ENCODE assay signal across 18 cellular contexts in the genomic region with DNA sequence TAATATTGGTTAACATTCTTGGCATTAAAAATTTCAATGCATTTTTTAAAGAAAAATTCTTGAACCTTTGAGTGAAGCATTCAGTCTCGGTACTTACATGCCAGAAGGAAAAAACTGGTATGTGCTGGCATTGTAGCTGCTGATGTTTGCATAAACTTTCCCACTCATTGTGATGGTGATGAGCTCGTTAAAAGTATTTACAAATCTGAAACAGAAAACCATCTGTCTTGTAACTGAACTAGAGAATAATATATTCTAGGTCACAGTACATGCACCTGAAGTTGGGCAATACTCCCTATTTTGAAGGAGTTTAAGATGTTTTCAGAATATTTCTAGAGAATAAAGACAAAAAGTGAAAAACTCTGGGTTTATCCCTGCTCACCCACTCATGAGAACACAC.
A peak's percentile ranks its signal among the peaks of the same experiment; 100 is the strongest.
DNase-seq lines count a peak whose midpoint lies in the region; ATAC-seq and TF ChIP-seq lines count a peak whose summit lies in the region.
"Had no signal": no experiment of that assay in that cellular context is flagged by ENCODE, and none has a peak within 500 bp of the region (broad histone marks: within the 10 kb centered on the region; RNA-seq: fewer than 3 reads in every experiment).

No MANE protein-coding gene starts in this region.

- H3K9me3 ChIP-seq in SK-N-MC (ENCODE audit: low read depth, low read length) (no peaks in the 10 kb centered on the region), iPS-18a (ENCODE audit: control insufficient read depth, low read depth, low read length) (no peaks in the 10 kb centered on the region), mucosa of descending colon (no peaks in the 10 kb centered on the region)
- H3K9me3 ChIP-seq: SJCRH30 had no signal

- TF ChIP-seq CTCF in mucosa of descending colon (IDR thresholded peaks at IDR 0.05) = no peak

- no peaks in the 10 kb centered on the region for H3K27me3 ChIP-seq in iPS-18a (ENCODE audit: control insufficient read depth, insufficient read depth, low read length)
- H3K27me3 ChIP-seq: SJCRH30 had no signal

- DNase-seq in SK-N-MC (ENCODE audit: low read depth, low spot score) (no peak), left lobe of liver (ENCODE audit: low spot score) (no peak), dermis blood vessel endothelial cell (no peak), mucosa of descending colon (no peak)
- no peak for DNase-seq in activated T-cell treated with anti-CD3 and anti-CD28 coated beads, Interleukin-2, amount 50 U/mL, for 48 hours
- DNase-seq: DMS79, KG1, NCI-H1092 treated with DMSO at 0.1 percent for 48 hours, NCI-H1436 treated with DMSO at 0.1 percent for 48 hours, NCI-H1930, NCI-H226, NCI-H524, OCI-M1, SJCRH30 had no signal

- H3K4me3 ChIP-seq in SK-N-MC = no peak overlapping the region
- peak overlapping the region; percentile 12 for H3K4me3 ChIP-seq in iPS-18a (ENCODE audit: low read length)
- no peak overlapping the region for H3K4me3 ChIP-seq in mucosa of descending colon
- H3K4me3 ChIP-seq: SJCRH30 had no signal

- ATAC-seq in GM18868 (IDR thresholded peaks at IDR 0.05; ENCODE audit: unreplicated experiment) (peak; percentile 63), HG03432 (IDR thresholded peaks at IDR 0.05; ENCODE audit: unreplicated experiment) (peak; percentile 57), left lobe of liver (no peak), mucosa of descending colon (no peak)

- H3K4me1 ChIP-seq in iPS-18a (ENCODE audit: control insufficient read depth, low read depth, low read length) (peaks cover 21% of the 10 kb centered on the region), mucosa of descending colon (ENCODE audit: low read depth) (no peaks in the 10 kb centered on the region)
- H3K4me1 ChIP-seq: SJCRH30 had no signal

- no peak overlapping the region for H3K9ac ChIP-seq in SK-N-MC (ENCODE audit: insufficient read length)
- H3K9ac ChIP-seq in iPS-18a (ENCODE audit: low read length) = no peak overlapping the region

- H3K27ac ChIP-seq in SK-N-MC = peak overlapping the region; percentile 5; the same call in 1 of the 2 replicates
- peak overlapping the region; percentile 62 for H3K27ac ChIP-seq in iPS-18a (ENCODE audit: low read length)
- H3K27ac ChIP-seq: C4-2B, SJCRH30 had no signal

- intact Hi-C loops in mucosa of descending colon (cut with DNase I, micrococcal nuclease) = no loop called here

- no peaks in the 10 kb centered on the region for H3K36me3 ChIP-seq in SK-N-MC (ENCODE audit: insufficient read depth, low read length)
- no peaks in the 10 kb centered on the region for H3K36me3 ChIP-seq in iPS-18a (ENCODE audit: control insufficient read depth, low read depth, low read length)
- H3K36me3 ChIP-seq in mucosa of descending colon (ENCODE audit: low read depth) = no peaks in the 10 kb centered on the region
- H3K36me3 ChIP-seq: SJCRH30 had no signal

Comparison
In these comparisons a context has a peak if more than half of its experiments do, and no peak if none do; other contexts are left out.
1. ATAC-seq: peak in GM18868 (single experiment) and HG03432 (single experiment); none in left lobe of liver (single experiment) and mucosa of descending colon (single experiment).